26 cellular contexts compared by ENCODE assay signal in the genomic region with DNA sequence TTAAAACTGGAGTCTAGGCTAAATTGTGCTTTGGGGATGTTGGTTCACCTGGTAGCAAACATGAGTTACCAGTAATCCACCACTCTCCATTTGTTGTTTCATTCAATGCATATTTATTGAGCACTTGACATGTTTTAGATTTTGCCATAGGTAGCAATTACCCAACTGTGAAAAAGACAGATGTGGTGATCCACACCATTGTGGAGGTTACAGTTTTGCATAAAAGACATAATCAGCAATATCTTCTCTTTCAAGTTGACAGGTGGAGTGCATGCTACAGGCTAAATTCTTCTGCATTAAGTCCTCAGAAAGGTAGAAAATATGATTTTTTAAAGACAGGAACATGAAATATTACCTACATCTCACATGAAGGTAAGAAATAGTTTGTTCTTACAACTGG.
"Had no signal": no experiment of that assay in that cellular context is flagged by ENCODE, and none has a peak within 500 bp of the region (broad histone marks: within the 10 kb centered on the region; RNA-seq: fewer than 3 reads in every experiment).

No MANE protein-coding gene starts in this region.

- ATAC-seq: activated CD4-positive, alpha-beta T cell treated with anti-CD3 and anti-CD28 coated beads for 36 hours; activated naive CD4-positive, alpha-beta T cell treated with anti-CD3 and anti-CD28 coated beads, Interleukin-2, amount 50 U/mL, for 72 hours; activated T-cell treated with anti-CD3 and anti-CD28 coated beads, Interleukin-2, amount 50 U/mL, for 72 hours; esophagus mucosa had no signal

- DNase-seq: activated CD4-positive, alpha-beta memory T cell treated with anti-CD3 and anti-CD28 coated beads, Interleukin-2, amount 10 ng/mL, durations not matched to agents 7 days and 5 days; activated CD4-positive, alpha-beta T cell treated with anti-CD3 and anti-CD28 coated beads for 36 hours; activated CD4-positive, alpha-beta T cell treated with anti-CD3 and anti-CD28 coated beads, Interleukin-2, amount 10 ng/mL, durations not matched to agents 24 days and 14 days; activated CD4-positive, CD25-positive, alpha-beta regulatory T cell; activated CD4-positive, CD25-positive, alpha-beta regulatory T cell treated with anti-CD3 and anti-CD28 coated beads, Interleukin-2, amount 50 U/mL, for 72 hours; activated CD8-positive, alpha-beta memory T cell treated with anti-CD3 and anti-CD28 coated beads, Interleukin-2, amount 50 U/mL, for 48 hours; activated gamma-delta T cell; activated naive CD4-positive, alpha-beta T cell; activated naive CD4-positive, alpha-beta T cell treated with anti-CD3 and anti-CD28 coated beads, Interleukin-2, amount 10 ng/mL, durations not matched to agents 7 days and 5 days; activated naive CD8-positive, alpha-beta T cell treated with anti-CD3 and anti-CD28 coated beads, Interleukin-2, amount 10 ng/mL, durations not matched to agents 7 days and 5 days; activated T-cell treated with anti-CD3 and anti-CD28 coated beads for 4 hours; activated T-cell treated with anti-CD3 and anti-CD28 coated beads, Interleukin-2, amount 50 U/mL, for 24 hours; activated T-cell treated with anti-CD3 and anti-CD28 coated beads, Interleukin-2, amount 50 U/mL, for 72 hours; brain microvascular endothelial cell; dorsolateral prefrontal cortex; effector memory CD4-positive, alpha-beta T cell; endodermal cell; foreskin fibroblast; head of caudate nucleus; T-helper 2 cell had no signal

- H3K36me3 ChIP-seq: ascending aorta, brain microvascular endothelial cell had no signal

- FAIRE-seq: bronchial epithelial cell, frontal cortex had no signal

- H3K27ac ChIP-seq: ascending aorta, brain microvascular endothelial cell, coronary artery, dorsolateral prefrontal cortex had no signal

- H3K27me3 ChIP-seq: ascending aorta, brain microvascular endothelial cell had no signal

- H3K4me1 ChIP-seq: ascending aorta had no signal

- H3K4me3 ChIP-seq: ascending aorta, coronary artery, dorsolateral prefrontal cortex had no signal
